8 cellular contexts compared by ENCODE assay signal in genomic region chr12:4538207-4539160, GRCh38. TPM values are rescaled to one million over a fixed set of nuclear protein-coding genes. Genes with fewer than 3 reads are reported as not detected.
DNase-seq lines count a peak whose midpoint lies in the region; ATAC-seq lines count a peak whose summit lies in the region.

RAD51AP1 (plus strand) TSS chr12:4538890; CDS start chr12:4538940, 50 bp downstream.

- H3K36me3 ChIP-seq in BLaER1 treated with 17β-estradiol and CSF1 and Interleukin-3, amounts not matched to agents 10 nM and 100 nM, result peaks cover 15 to 53% (median 36%) of the 10 kb centered on the region in 11 experiments; a peak in 21 of 22 replicates

- no peaks in the 10 kb centered on the region for H3K27me3 Mint-ChIP-seq in dendritic cell treated with granulocyte-macrophage colony-stimulating factor and Interleukin-4, amounts not matched to agents 40 ng/mL and 50 ng/mL, for 4 days

- peak within 1 kb of the TSS; percentile 95 to 99 (median 97) for H3K27ac ChIP-seq in BLaER1 treated with 17β-estradiol and CSF1 and Interleukin-3, amounts not matched to agents 10 nM and 100 nM

- peak within 1 kb of the TSS; percentile 85 to 99 (median 93) for H3K4me2 ChIP-seq in BLaER1 treated with 17β-estradiol and CSF1 and Interleukin-3, amounts not matched to agents 10 nM and 100 nM

- peak within 1 kb of the TSS; percentile 79 to 93 (median 84) for H3K4me3 ChIP-seq in BLaER1 treated with 17β-estradiol and CSF1 and Interleukin-3, amounts not matched to agents 10 nM and 100 nM

- ATAC-seq in GM19372 (IDR thresholded peaks at IDR 0.05; ENCODE audit: low read depth, unreplicated experiment), result peak; percentile 95
- ATAC-seq in HG03558 (IDR thresholded peaks at IDR 0.05; ENCODE audit: extremely low read depth, unreplicated experiment), result peak; percentile 57
- ATAC-seq in left lobe of liver, result peak; percentile 99

- peaks cover 21% of the 10 kb centered on the region for H3K4me1 Mint-ChIP-seq in dendritic cell treated with granulocyte-macrophage colony-stimulating factor and Interleukin-4, amounts not matched to agents 40 ng/mL and 50 ng/mL, for 4 days (ENCODE audit: low read depth)

- H3K27me3 ChIP-seq in BLaER1 treated with 17β-estradiol and CSF1 and Interleukin-3, amounts not matched to agents 10 nM and 100 nM, result no peaks in the 10 kb centered on the region

- no peaks in the 10 kb centered on the region for H3K9me3 ChIP-seq in BLaER1 treated with 17β-estradiol and CSF1 and Interleukin-3, amounts not matched to agents 10 nM and 100 nM (replicated peaks in 1 of 11)

- DNase-seq in NCI-H748 treated with DMSO at 0.1 percent for 48 hours (lab: John Stamatoyannopoulos, UW), result peak; percentile 76
- DNase-seq in activated CD4-positive, alpha-beta T cell treated with anti-CD3 and anti-CD28 coated beads, Interleukin-2, amount 50 U/mL, for 24 hours (ENCODE audit: low read depth in 1 of 2, low spot score in 1 of 2), result peak; percentile 83 to 95
- DNase-seq in left lobe of liver (ENCODE audit: low spot score), result peak; percentile 96
- DNase-seq in stimulated activated CD4-positive, alpha-beta T cell treated with anti-CD3 and anti-CD28 coated beads, Interleukin-2, amount 100 ng/mL, for 4 hours (ENCODE audit: low read depth), result peak; percentile 92

- peaks cover 10% of the 10 kb centered on the region for H3K36me3 Mint-ChIP-seq in dendritic cell treated with granulocyte-macrophage colony-stimulating factor and Interleukin-4, amounts not matched to agents 40 ng/mL and 50 ng/mL, for 4 days (ENCODE audit: low read depth)

- peak within 1 kb of the TSS; percentile 92 for H3K4me3 Mint-ChIP-seq in dendritic cell treated with granulocyte-macrophage colony-stimulating factor and Interleukin-4, amounts not matched to agents 40 ng/mL and 50 ng/mL, for 4 days

- peak within 1 kb of the TSS; percentile 96 for H3K27ac Mint-ChIP-seq in dendritic cell treated with granulocyte-macrophage colony-stimulating factor and Interleukin-4, amounts not matched to agents 40 ng/mL and 50 ng/mL, for 4 days

- H3K9ac ChIP-seq in BLaER1 treated with 17β-estradiol and CSF1 and Interleukin-3, amounts not matched to agents 10 nM and 100 nM, result peak within 1 kb of the TSS; percentile 90 to 98 (median 95)

- H3K9me3 Mint-ChIP-seq in dendritic cell treated with granulocyte-macrophage colony-stimulating factor and Interleukin-4, amounts not matched to agents 40 ng/mL and 50 ng/mL, for 4 days, result no peaks in the 10 kb centered on the region

- intact Hi-C loops in dendritic cell treated with granulocyte-macrophage colony-stimulating factor and Interleukin-4, amounts not matched to agents 40 ng/mL and 50 ng/mL, for 4 days (cut with micrococcal nuclease), result loop anchor here (5.0 to 10.0 kb wide), 3 partner anchors 106 to 666 kb away; partner anchors contain the start of genes AKAP3, NDUFA9, PARP11 and TIGAR

- no peaks in the 10 kb centered on the region for H4K20me1 ChIP-seq in BLaER1 treated with 17β-estradiol and CSF1 and Interleukin-3, amounts not matched to agents 10 nM and 100 nM

- H3K4me1 ChIP-seq in BLaER1 treated with 17β-estradiol and CSF1 and Interleukin-3, amounts not matched to agents 10 nM and 100 nM, result peaks cover 29 to 39% (median 35%) of the 10 kb centered on the region in 10 experiments

RNA-seq across cellular contexts. Expression of gene RAD51AP1, which starts in this region (rescaled TPM):
- total RNA-seq in left lobe of liver, result 0.65 TPM

Comparison
In these comparisons a context has a peak if more than half of its experiments do, and no peak if none do; other contexts are left out.
1. Peak in every context shown above with its lines: DNase-seq, ATAC-seq, H3K4me3 ChIP-seq and H3K27ac ChIP-seq.
2. Peak in DNase-seq and ATAC-seq in left lobe of liver; RNA of the gene not detected or under 1 TPM.